ENCODE assay signal across 12 cellular contexts in the genomic region with DNA sequence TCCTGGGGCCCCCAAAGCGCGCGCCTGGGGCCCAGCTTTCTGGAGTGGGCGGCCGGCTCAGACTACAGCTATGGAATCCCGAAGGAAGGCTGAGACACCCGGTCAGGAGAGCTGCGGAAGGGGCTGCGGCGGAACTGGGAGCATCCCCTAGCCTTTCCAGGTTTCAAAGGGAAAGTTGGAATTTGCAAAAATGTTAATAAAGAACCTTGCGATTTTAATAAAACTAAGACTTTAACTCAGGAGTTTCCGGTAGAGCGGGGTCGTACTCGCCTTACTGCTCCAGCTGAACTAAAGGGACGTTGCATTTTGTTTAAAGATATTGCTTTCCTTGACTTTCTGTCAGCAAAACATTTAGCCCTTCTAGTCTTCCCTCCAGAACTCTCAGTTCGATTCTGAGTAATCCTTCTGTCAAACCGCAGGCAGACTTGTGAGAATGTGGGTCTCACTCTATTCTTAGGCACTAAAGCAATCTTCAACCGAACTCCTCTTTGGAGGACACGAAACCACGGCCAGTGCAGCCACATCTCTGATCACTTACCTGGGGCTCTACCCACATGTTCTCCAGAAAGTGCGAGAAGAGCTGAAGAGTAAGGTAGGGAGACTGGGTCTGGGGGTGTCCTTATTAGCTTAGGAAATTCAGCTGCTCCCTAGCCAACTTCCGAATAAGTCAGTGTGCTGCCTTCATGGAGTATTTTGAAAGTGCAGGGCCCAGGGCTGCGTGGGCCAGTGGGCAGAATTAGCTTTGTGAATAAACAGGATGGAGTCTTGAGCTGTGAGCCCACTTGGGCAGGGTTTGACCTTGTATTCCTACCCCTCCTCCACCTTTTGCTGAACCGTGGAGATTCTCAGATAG. TPM values are rescaled to one million over a fixed set of nuclear protein-coding genes. Genes with fewer than 3 reads are reported as not detected.
DNase-seq lines count a peak whose midpoint lies in the region; ATAC-seq and TF ChIP-seq lines count a peak whose summit lies in the region.
"Had no signal": no experiment of that assay in that cellular context is flagged by ENCODE, and none has a peak within 500 bp of the region (broad histone marks: within the 10 kb centered on the region; RNA-seq: fewer than 3 reads in every experiment).

No MANE protein-coding gene starts in this region.

- DNase-seq in cardiac septum (ENCODE audit: low spot score) (peak; percentile 49), heart left ventricle (no peak), MV-4-11 (lab: John Stamatoyannopoulos, UW) (peak; percentile 51), iPS DF 6.9 (ENCODE audit: low read depth, low spot score) (no peak), PC-9 (no peak), OCI-LY7 (ENCODE audit: low spot score) (no peak)
- no peak for DNase-seq in activated CD4-positive, alpha-beta T cell treated with anti-CD3 and anti-CD28 coated beads for 48 hours
- DNase-seq: NCI-H524 treated with DMSO at 0.1 percent for 48 hours, ovary had no signal

- BruUV-seq in PC-9 (replicated peaks; lab: Mats Ljungman, UMichigan) = no TSS peak
- BruUV-seq in OCI-LY7 (replicated peaks; lab: Mats Ljungman, UMichigan) = no TSS peak

- H3K27ac ChIP-seq in heart left ventricle (no peak overlapping the region), iPS DF 6.9 (ENCODE audit: low read length) (no peak overlapping the region), PC-9 (no peak overlapping the region), OCI-LY7 (ENCODE audit: low read depth, low read length, poor library complexity, severe bottlenecking) (no peak overlapping the region)
- H3K27ac ChIP-seq: epithelial cell of prostate, ovary had no signal

- CTCF ChIA-PET in PC-9 (lab: Charles Lee) (no interaction called here), OCI-LY7 (lab: Charles Lee; ENCODE audit: unreplicated experiment) (no interaction called here)

- no peaks in the 10 kb centered on the region for H3K9me2 ChIP-seq in PC-9 (ENCODE audit: insufficient read depth)
- no peaks in the 10 kb centered on the region for H3K9me2 ChIP-seq in OCI-LY7 (ENCODE audit: insufficient read depth, low read length)

- TF ChIP-seq CTCF in heart left ventricle (IDR thresholded peaks at IDR 0.05) (no peak), PC-9 (conservative IDR thresholded peaks at IDR 0.05) (no peak), OCI-LY7 (conservative IDR thresholded peaks at IDR 0.05; ENCODE audit: low read length) (no peak)

- POLR2A ChIA-PET in PC-9 (lab: Charles Lee; ENCODE audit: unreplicated experiment) = no interaction called here
- POLR2A ChIA-PET in OCI-LY7 (lab: Charles Lee) = interaction anchor here (0.6 kb wide), 1 partner anchor 23 kb away, joined by 3 read pairs; no protein-coding TSS in a partner anchor

- peaks cover 28% of the 10 kb centered on the region for H3K4me1 Mint-ChIP-seq in stimulated activated naive CD8-positive, alpha-beta T cell treated with anti-CD3 and anti-CD28 coated beads, Interleukin-15, Interleukin-2, amounts not matched to agents 100 ng/mL and 50 ng/mL, for 24 hours (ENCODE audit: low read depth)

- peaks cover 76% of the 10 kb centered on the region for H3K27me3 Mint-ChIP-seq in stimulated activated naive CD8-positive, alpha-beta T cell treated with anti-CD3 and anti-CD28 coated beads, Interleukin-15, Interleukin-2, amounts not matched to agents 100 ng/mL and 50 ng/mL, for 24 hours

- H3K9me3 Mint-ChIP-seq in stimulated activated naive CD8-positive, alpha-beta T cell treated with anti-CD3 and anti-CD28 coated beads, Interleukin-15, Interleukin-2, amounts not matched to agents 100 ng/mL and 50 ng/mL, for 24 hours = no peaks in the 10 kb centered on the region

- no peak for ATAC-seq in heart left ventricle

- 20 to 28% (median 24%) methylated on average over 25 of the region's 25 CpGs for WGBS in heart left ventricle, 4 donors
- no CpG with 5 or more reads among the region's 25 CpGs for WGBS in iPS DF 6.9 (ENCODE audit: insufficient coverage, insufficient read length)

- peak overlapping the region; percentile 15 for H3K4me3 Mint-ChIP-seq in stimulated activated naive CD8-positive, alpha-beta T cell treated with anti-CD3 and anti-CD28 coated beads, Interleukin-15, Interleukin-2, amounts not matched to agents 100 ng/mL and 50 ng/mL, for 24 hours

- H4K20me1 ChIP-seq in PC-9 (ENCODE audit: insufficient read depth) (no peaks in the 10 kb centered on the region), OCI-LY7 (ENCODE audit: insufficient read depth, low read length) (no peaks in the 10 kb centered on the region)

- H3K27ac Mint-ChIP-seq in stimulated activated naive CD8-positive, alpha-beta T cell treated with anti-CD3 and anti-CD28 coated beads, Interleukin-15, Interleukin-2, amounts not matched to agents 100 ng/mL and 50 ng/mL, for 24 hours = no peak overlapping the region

- H3K9me3 ChIP-seq in heart left ventricle = no peaks in the 10 kb centered on the region
- no peaks in the 10 kb centered on the region for H3K9me3 ChIP-seq in iPS DF 6.9 (ENCODE audit: control insufficient read depth, insufficient read depth, low read length)
- no peaks in the 10 kb centered on the region for H3K9me3 ChIP-seq in PC-9 (ENCODE audit: insufficient read depth, low read depth)
- H3K9me3 ChIP-seq in OCI-LY7 (ENCODE audit: low read length) = no peaks in the 10 kb centered on the region
- H3K9me3 ChIP-seq: ovary had no signal

- H3K4me2 ChIP-seq in PC-9 = no peak overlapping the region
- H3K4me2 ChIP-seq in OCI-LY7 (ENCODE audit: low read length) = no peak overlapping the region

- no peak for TF ChIP-seq POLR2A in heart left ventricle (IDR thresholded peaks at IDR 0.05)

- H3K36me3 Mint-ChIP-seq in stimulated activated naive CD8-positive, alpha-beta T cell treated with anti-CD3 and anti-CD28 coated beads, Interleukin-15, Interleukin-2, amounts not matched to agents 100 ng/mL and 50 ng/mL, for 24 hours (ENCODE audit: low read depth) = no peaks in the 10 kb centered on the region

- no peak overlapping the region for H3K4me3 ChIP-seq in heart left ventricle
- peak overlapping the region; percentile 38; the same call in 1 of the 2 replicates for H3K4me3 ChIP-seq in iPS DF 6.9 (ENCODE audit: low read length)
- no peak overlapping the region for H3K4me3 ChIP-seq in PC-9
- no peak overlapping the region for H3K4me3 ChIP-seq in OCI-LY7 (ENCODE audit: low read depth, low read length, poor library complexity, severe bottlenecking)
- H3K4me3 ChIP-seq: ovary had no signal

- H3K36me3 ChIP-seq in heart left ventricle (no peaks in the 10 kb centered on the region), iPS DF 6.9 (ENCODE audit: control insufficient read depth, insufficient read depth, low read length) (no peaks in the 10 kb centered on the region), PC-9 (ENCODE audit: low read depth) (no peaks in the 10 kb centered on the region), OCI-LY7 (ENCODE audit: insufficient read depth, low read length) (no peaks in the 10 kb centered on the region)
- H3K36me3 ChIP-seq: ovary had no signal

- no peaks in the 10 kb centered on the region for H3K79me2 ChIP-seq in PC-9 (ENCODE audit: low read depth)
- H3K79me2 ChIP-seq in OCI-LY7 (ENCODE audit: insufficient read depth, low read depth, low read length) = no peaks in the 10 kb centered on the region

- peaks cover 26 to 94% (median 59%) of the 10 kb centered on the region in 9 donors for H3K27me3 ChIP-seq in heart left ventricle
- H3K27me3 ChIP-seq in iPS DF 6.9 (ENCODE audit: control insufficient read depth, insufficient read depth, low read length) = peaks cover 55% of the 10 kb centered on the region
- no peaks in the 10 kb centered on the region for H3K27me3 ChIP-seq in PC-9 (ENCODE audit: insufficient read depth, low read depth)
- H3K27me3 ChIP-seq: ovary had no signal

- intact Hi-C loops in cardiac septum (cut with DNase I) (no loop called here), heart left ventricle (cut with DNase I) (loop anchor here in 1 of 10 donors (10.0 kb wide), 1 partner anchor 279 kb away; no protein-coding TSS in a partner anchor), PC-9 (cut with micrococcal nuclease; ENCODE audit: unreplicated experiment) (loop anchor here (10.0 kb wide), 1 partner anchor 439 kb away; no protein-coding TSS in a partner anchor), OCI-LY7 (cut with micrococcal nuclease; ENCODE audit: unreplicated experiment) (no loop called here)

- no peak overlapping the region for H2AFZ ChIP-seq in PC-9
- no peak overlapping the region for H2AFZ ChIP-seq in OCI-LY7 (ENCODE audit: low read length)

- peaks cover 5 to 40% (median 28%) of the 10 kb centered on the region in 12 donors for H3K4me1 ChIP-seq in heart left ventricle
- peaks cover 13% of the 10 kb centered on the region for H3K4me1 ChIP-seq in iPS DF 6.9 (ENCODE audit: control insufficient read depth, insufficient read depth, low read length)
- peaks cover 16% of the 10 kb centered on the region; the same call in 1 of the 2 replicates for H3K4me1 ChIP-seq in PC-9 (replicated peaks; ENCODE audit: insufficient read depth)
- H3K4me1 ChIP-seq in OCI-LY7 (ENCODE audit: insufficient read depth, low read length, poor library complexity, severe bottlenecking) = no peaks in the 10 kb centered on the region

- H3F3A ChIP-seq in PC-9 (ENCODE audit: insufficient read depth, low read depth) = no peaks in the 10 kb centered on the region

RNA-seq across cellular contexts. Expression of gene CYP26A1, which starts 1.9 kb away (rescaled TPM):
- total RNA-seq in cardiac septum = not detected
- total RNA-seq in heart left ventricle = not detected
- polyA plus RNA-seq in heart left ventricle = not detected
- total RNA-seq in PC-9 (2021) = 2.2 TPM in 2 replicates
- total RNA-seq in OCI-LY7 (2014; rRNA removed; shearing (Covaris generic)) = not detected in 2 replicates
- total RNA-seq in OCI-LY7 (2022) = not detected in 2 replicates
- total RNA-seq: SK-MEL-5 had no signal
- polyA plus RNA-seq: ovary had no signal

RNA-seq across cellular contexts. Expression of gene CYP26C1, which starts 15.0 kb away (rescaled TPM):
- not detected for total RNA-seq in cardiac septum
- under 1 TPM in 1 of 9 donors, not detected in 8; 0.07 TPM for total RNA-seq in heart left ventricle
- polyA plus RNA-seq in heart left ventricle = not detected
- total RNA-seq in PC-9 (2021) = 0.46 and 0.60 TPM in 2 replicates
- 0.15 and 0.19 TPM in 2 replicates for total RNA-seq in OCI-LY7 (2014; rRNA removed; shearing (Covaris generic))
- 0.09 and 0.15 TPM in 2 replicates for total RNA-seq in OCI-LY7 (2022)
- total RNA-seq: SK-MEL-5 had no signal

Comparison
In these comparisons a context has a peak if more than half of its experiments do, and no peak if none do; other contexts are left out.
1. DNase-seq: peak in cardiac septum (single experiment) and MV-4-11 (single experiment); none in heart left ventricle (0 of 5), iPS DF 6.9 (single experiment), PC-9 (0 of 2), activated CD4-positive, alpha-beta T cell treated with anti-CD3 and anti-CD28 coated beads for 48 hours (single experiment) and OCI-LY7 (single experiment).